Comparison of ENCODE assay signal across 1 cellular context in genomic region chr12:23947395-23947794, GRCh38.
TF ChIP-seq lines count a peak whose summit lies in the region.

No MANE protein-coding gene starts in this region.

TF ChIP-seq in HEK293, 187 proteins besides CTCF, POLR2A, EP300 and RAD21:
- TF ChIP-seq EGR2 (tag by site-specific recombination; IDR thresholded peaks at IDR 0.05; ENCODE audit: low read depth) (no peak), OSR2 (tag by site-specific recombination; IDR thresholded peaks at IDR 0.05) (no peak), SP7 (tag by site-specific recombination; IDR thresholded peaks at IDR 0.05) (no peak), MEIS1 (CRISPR knock-in tag; IDR thresholded peaks at IDR 0.05; ENCODE audit: borderline replicate concordance) (no peak), SP3 (tag by site-specific recombination; IDR thresholded peaks at IDR 0.05) (no peak), ZNF354C (tag by site-specific recombination; IDR thresholded peaks at IDR 0.05; ENCODE audit: borderline replicate concordance, low read depth) (no peak), ZNF391 (tag by site-specific recombination; IDR thresholded peaks at IDR 0.05; ENCODE audit: borderline replicate concordance, low read depth) (no peak)
- TF ChIP-seq, protein P1, sequence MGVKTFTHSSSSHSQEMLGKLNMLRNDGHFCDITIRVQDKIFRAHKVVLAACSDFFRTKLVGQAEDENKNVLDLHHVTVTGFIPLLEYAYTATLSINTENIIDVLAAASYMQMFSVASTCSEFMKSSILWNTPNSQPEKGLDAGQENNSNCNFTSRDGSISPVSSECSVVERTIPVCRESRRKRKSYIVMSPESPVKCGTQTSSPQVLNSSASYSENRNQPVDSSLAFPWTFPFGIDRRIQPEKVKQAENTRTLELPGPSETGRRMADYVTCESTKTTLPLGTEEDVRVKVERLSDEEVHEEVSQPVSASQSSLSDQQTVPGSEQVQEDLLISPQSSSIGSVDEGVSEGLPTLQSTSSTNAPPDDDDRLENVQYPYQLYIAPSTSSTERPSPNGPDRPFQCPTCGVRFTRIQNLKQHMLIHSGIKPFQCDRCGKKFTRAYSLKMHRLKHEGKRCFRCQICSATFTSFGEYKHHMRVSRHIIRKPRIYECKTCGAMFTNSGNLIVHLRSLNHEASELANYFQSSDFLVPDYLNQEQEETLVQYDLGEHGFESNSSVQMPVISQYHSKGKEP (tag by site-specific recombination; IDR thresholded peaks at IDR 0.05), result 0 out of 2 replicates have a peak, but pooled peaks have one; percentile 16
